In genomic region chr9:119968837-119969707, GRCh38 we compare ENCODE assay signal across 9 cellular contexts.
DNase-seq lines count a peak whose midpoint lies in the region; ATAC-seq, FAIRE-seq and TF ChIP-seq lines count a peak whose summit lies in the region.
"Had no signal": no experiment of that assay in that cellular context is flagged by ENCODE, and none has a peak within 500 bp of the region (broad histone marks: within the 10 kb centered on the region; RNA-seq: fewer than 3 reads in every experiment).

No MANE protein-coding gene starts in this region.

- 31% methylated on average over 15 of the region's 17 CpGs for WGBS in HepG2 (ENCODE audit: low lambda C conversion rate)

- TF ChIP-seq RAD21 in HepG2 (CRISPR knock-in tag; IDR thresholded peaks at IDR 0.05) = no peak

- H3K36me3 ChIP-seq in colonic mucosa (no peaks in the 10 kb centered on the region), HepG2 (replicated peaks in 1 of 2; ENCODE audit: control insufficient read depth in 1 of 2, insufficient read depth in 2 of 2, low read length in 2 of 2) (no peaks in the 10 kb centered on the region)

- no TSS peak for BruUV-seq in HepG2 (replicated peaks; lab: Mats Ljungman, UMichigan)

- ATAC-seq in GM18858 (IDR thresholded peaks at IDR 0.05; ENCODE audit: unreplicated experiment) = peak; percentile 69
- peak; percentile 95 for ATAC-seq in HG02973 (IDR thresholded peaks at IDR 0.05; ENCODE audit: unreplicated experiment)
- peak; percentile 99 for ATAC-seq in HepG2

- H3K27ac ChIP-seq in colonic mucosa = no peak overlapping the region
- H3K27ac ChIP-seq in HepG2 (ENCODE audit: extremely low read length, insufficient read depth, low read length) = no peak overlapping the region

- POLR2A ChIA-PET in HepG2 (lab: Yijun Ruan, JAX) = no interaction called here

- DNase-seq in AG10803 (ENCODE audit: low read depth) (peak; percentile 87), NCI-H2107 treated with DMSO at 0.1 percent for 48 hours (lab: John Stamatoyannopoulos, UW; ENCODE audit: unreplicated experiment) (peak; percentile 12), UCSD-AML1 (lab: John Stamatoyannopoulos, UW; ENCODE audit: unreplicated experiment) (peak; percentile 62), colonic mucosa (peak; percentile 64), HepG2 (ENCODE audit: low spot score) (peak; percentile 28)
- peak in 2 of 3 experiments; percentile 12 to 39 for DNase-seq in stimulated activated CD4-positive, alpha-beta T cell treated with anti-CD3 and anti-CD28 coated beads, TNF-alpha, amount 100 ng/mL, for 24 hours (ENCODE audit: low read depth in 3 of 3)

- H3K4me3 ChIP-seq in AG10803 (ENCODE audit: low read length) (no peak overlapping the region), colonic mucosa (no peak overlapping the region), HepG2 (replicated peaks in 1 of 3; ENCODE audit: insufficient read depth in 1 of 3, low read depth in 2 of 3, low read length in 3 of 3) (no peak overlapping the region)
- H3K4me3 ChIP-seq: skin epidermis had no signal

- H3K27me3 ChIP-seq in colonic mucosa (no peaks in the 10 kb centered on the region), HepG2 (ENCODE audit: control insufficient read depth in 1 of 2, insufficient read depth in 2 of 2, low read length in 2 of 2) (no peaks in the 10 kb centered on the region)

- no peak overlapping the region for H2AFZ ChIP-seq in HepG2 (ENCODE audit: low read length)

- CTCF ChIA-PET in HepG2 (lab: Yijun Ruan, JAX; ENCODE audit: low intra/inter-chr PET ratio, low total read pairs) = no interaction called here

- TF ChIP-seq CTCF in AG10803 (conservative IDR thresholded peaks at IDR 0.05; ENCODE audit: low read length) = peak; percentile 99
- TF ChIP-seq CTCF in colonic mucosa (IDR thresholded peaks at IDR 0.05) = peak; percentile 77
- TF ChIP-seq CTCF in HepG2 (CRISPR knock-in tag; IDR thresholded peaks at IDR 0.05) = peak; percentile 87

- no peak for TF ChIP-seq POLR2A in HepG2 (IDR thresholded peaks at IDR 0.05; ENCODE audit: insufficient read depth in 1 of 2, low read depth in 2 of 2, low read length in 2 of 2)

- intact Hi-C loops in colonic mucosa (cut with DNase I) (no loop called here), HepG2 (cut with micrococcal nuclease; ENCODE audit: unreplicated experiment) (loop anchor here (1.0 kb wide), 1 partner anchor 413 kb away; no protein-coding TSS in a partner anchor)

- H3K9me3 ChIP-seq in colonic mucosa = no peaks in the 10 kb centered on the region
- no peaks in the 10 kb centered on the region for H3K9me3 ChIP-seq in HepG2 (ENCODE audit: low read length)

- H3K4me2 ChIP-seq in HepG2 (ENCODE audit: low read depth, low read length) = no peak overlapping the region

- H3K4me1 ChIP-seq in colonic mucosa (no peaks in the 10 kb centered on the region), HepG2 (ENCODE audit: insufficient read depth, low read length) (peaks cover 13% of the 10 kb centered on the region)

- in situ Hi-C loops in HepG2 (cut with HindIII; ENCODE audit: extremely low pct_ligation_motif_present, low pct_unique_long_range_greater_than_20kb) = loop anchor here (10.0 kb wide), 1 partner anchor 386 kb away; no protein-coding TSS in a partner anchor

- H3K9ac ChIP-seq in colonic mucosa (ENCODE audit: low read depth in 2 of 2, low read length in 2 of 2) = no peak overlapping the region
- no peak overlapping the region for H3K9ac ChIP-seq in HepG2 (ENCODE audit: insufficient read depth, low read depth, low read length)

- TF ChIP-seq EP300 in HepG2 (IDR thresholded peaks at IDR 0.05; ENCODE audit: low read depth in 2 of 2, low read length in 2 of 2) (no peak), HepG2 (CRISPR knock-in tag; IDR thresholded peaks at IDR 0.05; ENCODE audit: borderline replicate concordance) (no peak)

- H4K20me1 ChIP-seq in HepG2 (ENCODE audit: insufficient read depth, low read length) = no peaks in the 10 kb centered on the region

- no peaks in the 10 kb centered on the region for H3K79me2 ChIP-seq in HepG2 (ENCODE audit: insufficient read depth, low read length)

- peak; percentile 53 for FAIRE-seq in HepG2 (lab: Jason Lieb, UNC)

TF ChIP-seq in HepG2, 621 proteins besides CTCF, POLR2A, EP300 and RAD21:
- no peak for TF ChIP-seq GATAD1 (CRISPR knock-in tag; IDR thresholded peaks at IDR 0.05)
- TF ChIP-seq KDM2A (CRISPR knock-in tag; IDR thresholded peaks at IDR 0.05; ENCODE audit: borderline replicate concordance, low read depth) = peak; percentile 34; the same call in 1 of the 2 replicates
- no peak for TF ChIP-seq PTBP1 (IDR thresholded peaks at IDR 0.05; ENCODE audit: low read depth, low read length, poor library complexity, severe bottlenecking)
- TF ChIP-seq NCOA5 (CRISPR knock-in tag; IDR thresholded peaks at IDR 0.05) = no peak
- no peak for TF ChIP-seq ZNF12 (CRISPR knock-in tag; IDR thresholded peaks at IDR 0.05)
- TF ChIP-seq STAT5B (CRISPR knock-in tag; IDR thresholded peaks at IDR 0.05) = no peak
- TF ChIP-seq ZNF749 (CRISPR knock-in tag; IDR thresholded peaks at IDR 0.05; ENCODE audit: borderline replicate concordance) = no peak
- TF ChIP-seq HHEX (CRISPR knock-in tag; IDR thresholded peaks at IDR 0.05) = no peak
- no peak for TF ChIP-seq ZNF496 (CRISPR knock-in tag; IDR thresholded peaks at IDR 0.05; ENCODE audit: insufficient replicate concordance)
- TF ChIP-seq CEBPB (IDR thresholded peaks at IDR 0.05; ENCODE audit: borderline replicate concordance, low read depth, low read length) = no peak
- TF ChIP-seq, protein P1, sequence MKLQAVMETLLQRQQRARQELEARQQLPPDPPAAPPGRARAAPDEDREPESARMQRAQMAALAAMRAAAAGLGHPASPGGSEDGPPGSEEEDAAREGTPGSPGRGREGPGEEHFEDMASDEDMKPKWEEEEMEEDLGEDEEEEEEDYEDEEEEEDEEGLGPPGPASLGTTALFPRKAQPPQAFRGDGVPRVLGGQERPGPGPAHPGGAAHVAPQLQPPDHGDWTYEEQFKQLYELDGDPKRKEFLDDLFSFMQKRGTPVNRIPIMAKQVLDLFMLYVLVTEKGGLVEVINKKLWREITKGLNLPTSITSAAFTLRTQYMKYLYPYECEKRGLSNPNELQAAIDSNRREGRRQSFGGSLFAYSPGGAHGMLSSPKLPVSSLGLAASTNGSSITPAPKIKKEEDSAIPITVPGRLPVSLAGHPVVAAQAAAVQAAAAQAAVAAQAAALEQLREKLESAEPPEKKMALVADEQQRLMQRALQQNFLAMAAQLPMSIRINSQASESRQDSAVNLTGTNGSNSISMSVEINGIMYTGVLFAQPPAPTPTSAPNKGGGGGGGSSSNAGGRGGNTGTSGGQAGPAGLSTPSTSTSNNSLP (IDR thresholded peaks at IDR 0.05; ENCODE audit: low read depth, low read length) = no peak
- no peak for TF ChIP-seq MAFG (CRISPR knock-in tag; IDR thresholded peaks at IDR 0.05)
- no peak for TF ChIP-seq ZNF782 (CRISPR knock-in tag; IDR thresholded peaks at IDR 0.05; ENCODE audit: borderline replicate concordance)
- TF ChIP-seq ZNF883 (CRISPR knock-in tag; IDR thresholded peaks at IDR 0.05; ENCODE audit: not compliant biosample characterization) = no peak
- no peak for TF ChIP-seq SMAD3 (CRISPR knock-in tag; IDR thresholded peaks at IDR 0.05)
- no peak for TF ChIP-seq POLR2AphosphoS2 (IDR thresholded peaks at IDR 0.05; ENCODE audit: low read depth, low read length)
- TF ChIP-seq MLX (CRISPR knock-in tag; IDR thresholded peaks at IDR 0.05) = no peak
- TF ChIP-seq ZNF570 (CRISPR knock-in tag; IDR thresholded peaks at IDR 0.05; ENCODE audit: borderline replicate concordance) = no peak
- TF ChIP-seq XRCC5 (optimal IDR thresholded peaks at IDR 0.05; ENCODE audit: low read length) = peak; percentile 71
- TF ChIP-seq KMT2B (CRISPR knock-in tag; IDR thresholded peaks at IDR 0.05) = no peak
- TF ChIP-seq PHB2 (IDR thresholded peaks at IDR 0.05; ENCODE audit: partially characterized antibody) = no peak
- no peak for TF ChIP-seq HDAC6 (IDR thresholded peaks at IDR 0.05; ENCODE audit: low read depth, low read length)
- TF ChIP-seq HNRNPL (IDR thresholded peaks at IDR 0.05; ENCODE audit: low read depth, low read length) = no peak
- no peak for TF ChIP-seq MAFK (conservative IDR thresholded peaks at IDR 0.05 in 1 of 2, IDR thresholded peaks at IDR 0.05 in 1 of 2; ENCODE audit: low read length in 2 of 2)
- TF ChIP-seq MEIS2 (CRISPR knock-in tag; IDR thresholded peaks at IDR 0.05) = no peak
- no peak for TF ChIP-seq TBX3 (IDR thresholded peaks at IDR 0.05; ENCODE audit: borderline replicate concordance)
- TF ChIP-seq ZNF367 (CRISPR knock-in tag; IDR thresholded peaks at IDR 0.05; ENCODE audit: borderline replicate concordance) = no peak
- TF ChIP-seq CREB1 (IDR thresholded peaks at IDR 0.05) = no peak
- TF ChIP-seq CREB1 (CRISPR knock-in tag; IDR thresholded peaks at IDR 0.05) = no peak
- TF ChIP-seq ZBTB21 (CRISPR knock-in tag; IDR thresholded peaks at IDR 0.05) = no peak
- peak; percentile 47 for TF ChIP-seq SMC3 (IDR thresholded peaks at IDR 0.05; ENCODE audit: low read length)
- no peak for TF ChIP-seq ZNF136 (CRISPR knock-in tag; IDR thresholded peaks at IDR 0.05; ENCODE audit: low read depth)
- TF ChIP-seq STAG1 (CRISPR knock-in tag; IDR thresholded peaks at IDR 0.05) = peak; percentile 60
- no peak for TF ChIP-seq ASH2L (IDR thresholded peaks at IDR 0.05; ENCODE audit: insufficient read length, low read depth, low read length)
- TF ChIP-seq ZNF180 (CRISPR knock-in tag; IDR thresholded peaks at IDR 0.05; ENCODE audit: borderline replicate concordance, low read depth) = no peak
- no peak for TF ChIP-seq HMG20B (CRISPR knock-in tag; conservative IDR thresholded peaks at IDR 0.05)

Comparison
In these comparisons a context has a peak if more than half of its experiments do, and no peak if none do; other contexts are left out.
1. DNase-seq: peak in every context shown above with its lines; median percentile 87 in AG10803; 64 in colonic mucosa; 62 in UCSD-AML1; 28 in HepG2; 26 in stimulated activated CD4-positive, alpha-beta T cell treated with anti-CD3 and anti-CD28 coated beads, TNF-alpha, amount 100 ng/mL, for 24 hours; 12 in NCI-H2107 treated with DMSO at 0.1 percent for 48 hours.